Comparison of ENCODE assay signal across 12 cellular contexts in genomic region chr11:48012051-48012391, GRCh38. TPM values are rescaled to one million over a fixed set of nuclear protein-coding genes. Genes with fewer than 3 reads are reported as not detected.
DNase-seq lines count a peak whose midpoint lies in the region; ATAC-seq, FAIRE-seq and TF ChIP-seq lines count a peak whose summit lies in the region.
"Had no signal": no experiment of that assay in that cellular context is flagged by ENCODE, and none has a peak within 500 bp of the region (broad histone marks: within the 10 kb centered on the region; RNA-seq: fewer than 3 reads in every experiment).

No MANE protein-coding gene starts in this region.

- H3K36me3 ChIP-seq in naive thymus-derived CD4-positive, alpha-beta T cell (ENCODE audit: control insufficient read depth in 2 of 3, insufficient read depth in 3 of 3, low read length in 3 of 3): no peaks in the 10 kb centered on the region

- no peak for FAIRE-seq in HTR-8/SVneo (lab: Jason Lieb, UNC)

- no peaks in the 10 kb centered on the region for H3K9me3 ChIP-seq in naive thymus-derived CD4-positive, alpha-beta T cell (ENCODE audit: control insufficient read depth in 2 of 3, low read length in 3 of 3)

- no TSS peak for BruUV-seq in MCF 10A (replicated peaks; lab: Mats Ljungman, UMichigan)

- H3K27me3 Mint-ChIP-seq in activated T-helper 1 cell treated with anti-CD3 and anti-CD28 coated beads, Interleukin-12 subunit alpha, Interleukin-12 subunit beta, Interleukin-2, Interleukin-4 antibody, amounts not matched to agents 30 ng/mL and 10 ng/mL and 1 ng/mL, durations not matched to agents 14 hours and 24 hours and 36 hours (ENCODE audit: insufficient read depth): no peaks in the 10 kb centered on the region
- H3K27me3 Mint-ChIP-seq in naive thymus-derived CD4-positive, alpha-beta T cell: no peaks in the 10 kb centered on the region
- no peaks in the 10 kb centered on the region for H3K27me3 Mint-ChIP-seq in MCF 10A (ENCODE audit: insufficient read depth, unreplicated experiment)

- peaks cover 62 to 84% of the 10 kb centered on the region in 2 donors for H3K4me1 ChIP-seq in naive thymus-derived CD4-positive, alpha-beta T cell (ENCODE audit: control insufficient read depth in 2 of 2, insufficient read depth in 2 of 2, low read length in 2 of 2)
- H3K4me1 ChIP-seq: foreskin keratinocyte had no signal

- no peaks in the 10 kb centered on the region for H3K27me3 ChIP-seq in naive thymus-derived CD4-positive, alpha-beta T cell (ENCODE audit: control insufficient read depth in 2 of 2, insufficient read depth in 2 of 2, low read length in 2 of 2)
- H3K27me3 ChIP-seq: foreskin keratinocyte had no signal

- peaks cover 88% of the 10 kb centered on the region for H3K4me1 Mint-ChIP-seq in activated T-helper 1 cell treated with anti-CD3 and anti-CD28 coated beads, Interleukin-12 subunit alpha, Interleukin-12 subunit beta, Interleukin-2, Interleukin-4 antibody, amounts not matched to agents 30 ng/mL and 10 ng/mL and 1 ng/mL, durations not matched to agents 14 hours and 24 hours and 36 hours (ENCODE audit: low read depth)
- peaks cover 54 to 85% (median 80%) of the 10 kb centered on the region in 7 donors for H3K4me1 Mint-ChIP-seq in naive thymus-derived CD4-positive, alpha-beta T cell
- H3K4me1 Mint-ChIP-seq in MCF 10A (ENCODE audit: insufficient read depth, unreplicated experiment): no peaks in the 10 kb centered on the region

- intact Hi-C loops in activated T-helper 1 cell treated with anti-CD3 and anti-CD28 coated beads, Interleukin-12 subunit alpha, Interleukin-12 subunit beta, Interleukin-2, Interleukin-4 antibody, amounts not matched to agents 30 ng/mL and 10 ng/mL and 1 ng/mL, durations not matched to agents 14 hours and 24 hours and 36 hours (cut with micrococcal nuclease): no loop called here
- intact Hi-C loops in naive thymus-derived CD4-positive, alpha-beta T cell (cut with micrococcal nuclease): loop anchor here (2.0 kb wide), 2 partner anchors 17 to 43 kb away; no protein-coding TSS in a partner anchor
- intact Hi-C loops in MCF 10A (cut with micrococcal nuclease): no loop called here

- CTCF ChIA-PET in naive thymus-derived CD4-positive, alpha-beta T cell (lab: Charles Lee): no interaction called here
- CTCF ChIA-PET in MCF 10A (lab: Yijun Ruan, JAX): interaction anchor here (0.6 kb wide), 1 partner anchor 66 kb away, joined by 4 read pairs; no protein-coding TSS in a partner anchor

- no peak overlapping the region for H3K4me3 ChIP-seq in naive thymus-derived CD4-positive, alpha-beta T cell (ENCODE audit: low read length)

- peaks cover 3% of the 10 kb centered on the region for H3K9me3 Mint-ChIP-seq in activated T-helper 1 cell treated with anti-CD3 and anti-CD28 coated beads, Interleukin-12 subunit alpha, Interleukin-12 subunit beta, Interleukin-2, Interleukin-4 antibody, amounts not matched to agents 30 ng/mL and 10 ng/mL and 1 ng/mL, durations not matched to agents 14 hours and 24 hours and 36 hours
- H3K9me3 Mint-ChIP-seq in naive thymus-derived CD4-positive, alpha-beta T cell: no peaks in the 10 kb centered on the region
- no peaks in the 10 kb centered on the region for H3K9me3 Mint-ChIP-seq in MCF 10A (ENCODE audit: unreplicated experiment)

- peak overlapping the region; percentile 52 for H3K27ac ChIP-seq in naive thymus-derived CD4-positive, alpha-beta T cell (ENCODE audit: low read depth, low read length)
- H3K27ac ChIP-seq: foreskin keratinocyte had no signal

- POLR2A ChIA-PET in naive thymus-derived CD4-positive, alpha-beta T cell (lab: Charles Lee): interaction anchor here (0.5 to 5.5 kb wide), 4 partner anchors 8 to 72 kb away, joined by 4 to 27 read pairs (median 15); no protein-coding TSS in a partner anchor
- POLR2A ChIA-PET in MCF 10A (lab: Yijun Ruan, JAX): no interaction called here

- peak overlapping the region; percentile 91 for H3K27ac Mint-ChIP-seq in activated T-helper 1 cell treated with anti-CD3 and anti-CD28 coated beads, Interleukin-12 subunit alpha, Interleukin-12 subunit beta, Interleukin-2, Interleukin-4 antibody, amounts not matched to agents 30 ng/mL and 10 ng/mL and 1 ng/mL, durations not matched to agents 14 hours and 24 hours and 36 hours
- peak overlapping the region; percentile 86 to 97 (median 90) for H3K27ac Mint-ChIP-seq in naive thymus-derived CD4-positive, alpha-beta T cell
- H3K27ac Mint-ChIP-seq in MCF 10A (ENCODE audit: low read depth, unreplicated experiment): no peak overlapping the region

- DNase-seq in stimulated activated CD4-positive, alpha-beta T cell treated with anti-CD3 and anti-CD28 coated beads, Interleukin-1b, Interleukin-23, amount 100 ng/mL, for 48 hours: peak; percentile 69
- no peak for DNase-seq in stimulated activated CD4-positive, alpha-beta T cell treated with anti-CD3 and anti-CD28 coated beads, Interleukin-12 subunit alpha, Interleukin-12 subunit beta, amount 100 ng/mL, for 4 hours
- DNase-seq in activated T-helper 1 cell treated with anti-CD3 and anti-CD28 coated beads, Interleukin-12 subunit alpha, Interleukin-12 subunit beta, Interleukin-2, Interleukin-4 antibody, amounts not matched to agents 30 ng/mL and 10 ng/mL and 1 ng/mL, durations not matched to agents 14 hours and 24 hours and 36 hours (ENCODE audit: low spot score): no peak
- no peak for DNase-seq in naive thymus-derived CD4-positive, alpha-beta T cell
- DNase-seq in HTR-8/SVneo (ENCODE audit: insufficient read length, low spot score) (no peak), NCI-H1417 treated with DMSO at 0.1 percent for 48 hours (lab: John Stamatoyannopoulos, UW) (no peak), NCI-H2171 (lab: John Stamatoyannopoulos, UW) (no peak), MCF 10A (ENCODE audit: unreplicated experiment) (no peak)
- DNase-seq: foreskin keratinocyte, left cardiac atrium, MM.1S, Right ventricle myocardium superior had no signal

- no peak for TF ChIP-seq CTCF in MCF 10A (IDR thresholded peaks at IDR 0.05; ENCODE audit: unreplicated experiment)

- peak overlapping the region; percentile 32 for H3K4me3 Mint-ChIP-seq in activated T-helper 1 cell treated with anti-CD3 and anti-CD28 coated beads, Interleukin-12 subunit alpha, Interleukin-12 subunit beta, Interleukin-2, Interleukin-4 antibody, amounts not matched to agents 30 ng/mL and 10 ng/mL and 1 ng/mL, durations not matched to agents 14 hours and 24 hours and 36 hours
- H3K4me3 Mint-ChIP-seq in naive thymus-derived CD4-positive, alpha-beta T cell: peak overlapping the region in 7 of 10 donors; percentile 22 to 79 (median 37)
- H3K4me3 Mint-ChIP-seq in MCF 10A (ENCODE audit: unreplicated experiment): no peak overlapping the region

- H3K36me3 Mint-ChIP-seq in activated T-helper 1 cell treated with anti-CD3 and anti-CD28 coated beads, Interleukin-12 subunit alpha, Interleukin-12 subunit beta, Interleukin-2, Interleukin-4 antibody, amounts not matched to agents 30 ng/mL and 10 ng/mL and 1 ng/mL, durations not matched to agents 14 hours and 24 hours and 36 hours (ENCODE audit: low read depth): peaks cover 30% of the 10 kb centered on the region
- H3K36me3 Mint-ChIP-seq in naive thymus-derived CD4-positive, alpha-beta T cell: peaks cover 0 to 24% (median 0%) of the 10 kb centered on the region in 5 donors
- H3K36me3 Mint-ChIP-seq in MCF 10A (ENCODE audit: insufficient read depth, unreplicated experiment): no peaks in the 10 kb centered on the region

- ATAC-seq in naive thymus-derived CD4-positive, alpha-beta T cell: peak; percentile 79
- ATAC-seq: foreskin keratinocyte had no signal

RNA-seq across cellular contexts. Expression of gene PTPRJ, which starts 31.7 kb away (rescaled TPM):
- 69.6 and 70.3 TPM in 2 replicates for total RNA-seq in activated T-helper 1 cell treated with anti-CD3 and anti-CD28 coated beads, Interleukin-12 subunit alpha, Interleukin-12 subunit beta, Interleukin-2, Interleukin-4 antibody, amounts not matched to agents 30 ng/mL and 10 ng/mL and 1 ng/mL, durations not matched to agents 14 hours and 24 hours and 36 hours
- total RNA-seq in naive thymus-derived CD4-positive, alpha-beta T cell: 10 to 100 TPM; 31.8 to 82.3 (median 53.9) TPM
- 10 to 100 TPM in 1 of 2 donors, 1 to 10 TPM in 1; 7.0 to 11.8 TPM for polyA plus RNA-seq in naive thymus-derived CD4-positive, alpha-beta T cell
- 0.30 and 0.61 TPM in 2 replicates for total RNA-seq in MCF 10A (2022)

Comparison
In these comparisons a context has a peak if more than half of its experiments do, and no peak if none do; other contexts are left out.
1. RNA of gene PTPRJ, which starts 31.7 kb away (total RNA-seq): 69.6 to 70.3 TPM in activated T-helper 1 cell treated with anti-CD3 and anti-CD28 coated beads, Interleukin-12 subunit alpha, Interleukin-12 subunit beta, Interleukin-2, Interleukin-4 antibody, amounts not matched to agents 30 ng/mL and 10 ng/mL and 1 ng/mL, durations not matched to agents 14 hours and 24 hours and 36 hours and 31.8 to 82.3 TPM in naive thymus-derived CD4-positive, alpha-beta T cell; 0.30 to 0.61 TPM in MCF 10A; every median in the first group is over 10 times any median in the second.
2. intact Hi-C loops: an anchor here in naive thymus-derived CD4-positive, alpha-beta T cell (2.0 kb wide); none called in activated T-helper 1 cell treated with anti-CD3 and anti-CD28 coated beads, Interleukin-12 subunit alpha, Interleukin-12 subunit beta, Interleukin-2, Interleukin-4 antibody, amounts not matched to agents 30 ng/mL and 10 ng/mL and 1 ng/mL, durations not matched to agents 14 hours and 24 hours and 36 hours and MCF 10A.